ENCODE assay signal across 35 cellular contexts in genomic region chr16:87610026-87610425, GRCh38. TPM values are rescaled to one million over a fixed set of nuclear protein-coding genes. Genes with fewer than 3 reads are reported as not detected.
"Had no signal": no experiment of that assay in that cellular context is flagged by ENCODE, and none has a peak within 500 bp of the region (broad histone marks: within the 10 kb centered on the region; RNA-seq: fewer than 3 reads in every experiment).

No MANE protein-coding gene starts in this region.

- H3K36me3 Mint-ChIP-seq: activated CD4-positive, alpha-beta memory T cell treated with anti-CD3 and anti-CD28 coated beads for 36 hours; activated naive CD4-positive, alpha-beta T cell treated with anti-CD3 and anti-CD28 coated beads, Interleukin-2, amount 50 U/mL, for 72 hours; activated naive CD8-positive, alpha-beta T cell treated with anti-CD3 and anti-CD28 coated beads for 36 hours had no signal

- ATAC-seq: activated CD8-positive, alpha-beta T cell treated with anti-CD3 and anti-CD28 coated beads for 36 hours; activated naive CD4-positive, alpha-beta T cell treated with anti-CD3 and anti-CD28 coated beads, Interleukin-2, amount 50 U/mL, for 72 hours; activated T-cell treated with anti-CD3 and anti-CD28 coated beads, Interleukin-2, amount 50 U/mL, for 4 hours; activated T-cell treated with anti-CD3 and anti-CD28 coated beads, Interleukin-2, amount 50 U/mL, for 72 hours; activated T-helper 17 cell treated with anti-CD3 and anti-CD28 coated beads, Interleukin-2, amount 50 U/mL, for 72 hours; body of pancreas had no signal

- H3K4me3 Mint-ChIP-seq: activated B cell treated with CpG ODN at 0.5 μM for 24 hours; activated CD4-positive, alpha-beta memory T cell treated with anti-CD3 and anti-CD28 coated beads for 36 hours; activated CD4-positive, alpha-beta T cell treated with anti-CD3 and anti-CD28 coated beads, Interleukin-2, amount 10 ng/mL, durations not matched to agents 24 days and 14 days; activated CD8-positive, alpha-beta T cell treated with anti-CD3 and anti-CD28 coated beads for 36 hours; activated naive CD4-positive, alpha-beta T cell treated with anti-CD3 and anti-CD28 coated beads for 36 hours; activated naive CD8-positive, alpha-beta T cell treated with anti-CD3 and anti-CD28 coated beads for 36 hours; activated T-cell treated with anti-CD3 and anti-CD28 coated beads, Interleukin-2, amount 50 U/mL, for 4 hours; activated T-cell treated with anti-CD3 and anti-CD28 coated beads, Interleukin-2, amount 50 U/mL, for 72 hours; activated T-helper 1 cell treated with anti-CD3 and anti-CD28 coated beads, Interleukin-12 subunit alpha, Interleukin-12 subunit beta, Interleukin-2, Interleukin-4 antibody, amounts not matched to agents 30 ng/mL and 10 ng/mL and 1 ng/mL, durations not matched to agents 14 hours and 24 hours and 36 hours; activated T-helper 17 cell treated with anti-CD3 and anti-CD28 coated beads, Interleukin-2, amount 50 U/mL, for 72 hours; T-helper 2 cell treated with Interferon-gamma antibody and Interleukin-4, amounts not matched to agents 5 μg/mL and 100 μg/mL, for 36 hours had no signal

- H3K9me3 Mint-ChIP-seq: activated B cell treated with CpG ODN at 0.5 μM for 24 hours; activated CD4-positive, alpha-beta memory T cell treated with anti-CD3 and anti-CD28 coated beads for 36 hours; activated CD4-positive, alpha-beta T cell treated with anti-CD3 and anti-CD28 coated beads, Interleukin-2, amount 10 ng/mL, durations not matched to agents 24 days and 14 days; activated CD8-positive, alpha-beta T cell treated with anti-CD3 and anti-CD28 coated beads for 36 hours; activated naive CD4-positive, alpha-beta T cell treated with anti-CD3 and anti-CD28 coated beads for 36 hours; activated naive CD4-positive, alpha-beta T cell treated with anti-CD3 and anti-CD28 coated beads, Interleukin-2, amount 50 U/mL, for 72 hours; activated naive CD8-positive, alpha-beta T cell treated with anti-CD3 and anti-CD28 coated beads for 36 hours; activated T-cell treated with anti-CD3 and anti-CD28 coated beads, Interleukin-2, amount 50 U/mL, for 4 hours; activated T-cell treated with anti-CD3 and anti-CD28 coated beads, Interleukin-2, amount 50 U/mL, for 72 hours; activated T-helper 1 cell treated with anti-CD3 and anti-CD28 coated beads, Interleukin-12 subunit alpha, Interleukin-12 subunit beta, Interleukin-2, Interleukin-4 antibody, amounts not matched to agents 30 ng/mL and 10 ng/mL and 1 ng/mL, durations not matched to agents 14 hours and 24 hours and 36 hours; activated T-helper 17 cell treated with anti-CD3 and anti-CD28 coated beads, Interleukin-2, amount 50 U/mL, for 72 hours; T-helper 2 cell treated with Interferon-gamma antibody and Interleukin-4, amounts not matched to agents 5 μg/mL and 100 μg/mL, for 36 hours had no signal

- H3K9me3 ChIP-seq: adrenal gland, body of pancreas, breast epithelium, colonic mucosa had no signal

- H3K4me1 ChIP-seq: adrenal gland, body of pancreas, breast epithelium, colonic mucosa had no signal

- H3K27ac ChIP-seq: adrenal gland, body of pancreas, brain microvascular endothelial cell, breast epithelium, colonic mucosa, VCaP had no signal

- H3K36me3 ChIP-seq: adrenal gland, brain microvascular endothelial cell, breast epithelium, colonic mucosa had no signal

- H3K27me3 ChIP-seq: body of pancreas, colonic mucosa had no signal

- H3K4me1 Mint-ChIP-seq: activated B cell treated with CpG ODN at 0.5 μM for 24 hours; activated CD4-positive, alpha-beta T cell treated with anti-CD3 and anti-CD28 coated beads, Interleukin-2, amount 10 ng/mL, durations not matched to agents 24 days and 14 days; activated naive CD8-positive, alpha-beta T cell treated with anti-CD3 and anti-CD28 coated beads for 36 hours; activated T-helper 17 cell treated with anti-CD3 and anti-CD28 coated beads, Interleukin-2, amount 50 U/mL, for 72 hours had no signal

- H3K27ac Mint-ChIP-seq: activated B cell treated with CpG ODN at 0.5 μM for 24 hours; activated CD4-positive, alpha-beta memory T cell treated with anti-CD3 and anti-CD28 coated beads for 36 hours; activated CD4-positive, alpha-beta T cell treated with anti-CD3 and anti-CD28 coated beads, Interleukin-2, amount 10 ng/mL, durations not matched to agents 24 days and 14 days; activated CD8-positive, alpha-beta T cell treated with anti-CD3 and anti-CD28 coated beads for 36 hours; activated naive CD4-positive, alpha-beta T cell treated with anti-CD3 and anti-CD28 coated beads for 36 hours; activated naive CD4-positive, alpha-beta T cell treated with anti-CD3 and anti-CD28 coated beads, Interleukin-2, amount 50 U/mL, for 72 hours; activated naive CD8-positive, alpha-beta T cell treated with anti-CD3 and anti-CD28 coated beads for 36 hours; activated T-cell treated with anti-CD3 and anti-CD28 coated beads, Interleukin-2, amount 50 U/mL, for 72 hours; activated T-helper 1 cell treated with anti-CD3 and anti-CD28 coated beads, Interleukin-12 subunit alpha, Interleukin-12 subunit beta, Interleukin-2, Interleukin-4 antibody, amounts not matched to agents 30 ng/mL and 10 ng/mL and 1 ng/mL, durations not matched to agents 14 hours and 24 hours and 36 hours; activated T-helper 17 cell treated with anti-CD3 and anti-CD28 coated beads, Interleukin-2, amount 50 U/mL, for 72 hours; T-helper 2 cell treated with Interferon-gamma antibody and Interleukin-4, amounts not matched to agents 5 μg/mL and 100 μg/mL, for 36 hours had no signal

- H3K4me3 ChIP-seq: adrenal gland, body of pancreas, breast epithelium, colonic mucosa had no signal

- DNase-seq: activated B cell treated with CpG ODN at 0.5 μM for 24 hours; activated CD4-positive, alpha-beta memory T cell treated with anti-CD3 and anti-CD28 coated beads for 36 hours; activated CD4-positive, alpha-beta T cell treated with anti-CD3 and anti-CD28 coated beads for 4 hours; activated CD4-positive, alpha-beta T cell treated with anti-CD3 and anti-CD28 coated beads, Interleukin-2, amount 10 ng/mL, durations not matched to agents 24 days and 14 days; activated CD4-positive, alpha-beta T cell treated with anti-CD3 and anti-CD28 coated beads, Interleukin-2, amount 50 U/mL, for 1 hour; activated CD4-positive, alpha-beta T cell treated with anti-CD3 and anti-CD28 coated beads, Interleukin-2, amount 50 U/mL, for 4 hours; activated CD4-positive, CD25-positive, alpha-beta regulatory T cell treated with anti-CD3 and anti-CD28 coated beads, Interleukin-2, amount 50 U/mL, for 72 hours; activated CD8-positive, alpha-beta memory T cell treated with anti-CD3 and anti-CD28 coated beads, Interleukin-2, amount 50 U/mL, for 4 hours; activated CD8-positive, alpha-beta T cell treated with anti-CD3 and anti-CD28 coated beads for 36 hours; activated effector memory CD4-positive, alpha-beta T cell treated with anti-CD3 and anti-CD28 coated beads, Interleukin-2, amount 50 U/mL, for 16 hours; activated gamma-delta T cell treated with Interleukin-2 at 50 U/mL for 16 hours; activated naive CD4-positive, alpha-beta T cell; activated naive CD4-positive, alpha-beta T cell treated with anti-CD3 and anti-CD28 coated beads for 36 hours; activated naive CD4-positive, alpha-beta T cell treated with anti-CD3 and anti-CD28 coated beads, Interleukin-2, amount 50 U/mL, for 16 hours; activated naive CD8-positive, alpha-beta T cell treated with anti-CD3 and anti-CD28 coated beads for 36 hours; activated T-cell treated with anti-CD3 and anti-CD28 coated beads for 4 hours; activated T-cell treated with anti-CD3 and anti-CD28 coated beads, Interleukin-2, amount 50 U/mL, for 1 hour; activated T-cell treated with anti-CD3 and anti-CD28 coated beads, Interleukin-2, amount 50 U/mL, for 4 hours; activated T-cell treated with anti-CD3 and anti-CD28 coated beads, Interleukin-2, amount 50 U/mL, for 72 hours; adrenal gland; amniotic stem cell; body of pancreas; brain microvascular endothelial cell; central memory CD4-positive, alpha-beta T cell; colonic mucosa; T-helper 2 cell; T-helper 9 cell had no signal

RNA-seq across cellular contexts. Expression of gene JPH3, which starts 7.7 kb away (rescaled TPM):
- total RNA-seq: activated B cell treated with CpG ODN at 0.5 μM for 24 hours; activated CD4-positive, alpha-beta T cell treated with anti-CD3 and anti-CD28 coated beads, Interleukin-2, amount 10 ng/mL, durations not matched to agents 24 days and 14 days; activated CD8-positive, alpha-beta memory T cell treated with anti-CD3 and anti-CD28 coated beads for 36 hours; activated T-cell treated with anti-CD3 and anti-CD28 coated beads, Interleukin-2, amount 50 U/mL, for 4 hours; activated T-helper 1 cell treated with anti-CD3 and anti-CD28 coated beads, Interleukin-12 subunit alpha, Interleukin-12 subunit beta, Interleukin-2, Interleukin-4 antibody, amounts not matched to agents 30 ng/mL and 10 ng/mL and 1 ng/mL, durations not matched to agents 14 hours and 24 hours and 36 hours; body of pancreas had no signal
- polyA plus RNA-seq: aorta had no signal
